34 cellular contexts compared by ENCODE assay signal in genomic region chr1:53657891-53658396, GRCh38.
"Had no signal": no experiment of that assay in that cellular context is flagged by ENCODE, and none has a peak within 500 bp of the region (broad histone marks: within the 10 kb centered on the region; RNA-seq: fewer than 3 reads in every experiment).

No MANE protein-coding gene starts in this region.

- H3K36me3 Mint-ChIP-seq: activated naive CD8-positive, alpha-beta T cell had no signal

- H3K9me3 ChIP-seq: esophagus muscularis mucosa, gastrocnemius medialis, heart left ventricle had no signal

- H3K4me1 ChIP-seq: esophagus muscularis mucosa, foreskin keratinocyte, gastrocnemius medialis had no signal

- H3K27me3 ChIP-seq: dorsolateral prefrontal cortex, gastrocnemius medialis had no signal

- H3K27ac Mint-ChIP-seq: activated B cell treated with CpG ODN at 0.5 μM for 24 hours; activated CD8-positive, alpha-beta T cell treated with anti-CD3 and anti-CD28 coated beads for 36 hours; activated naive CD8-positive, alpha-beta T cell; activated T-helper 17 cell treated with anti-CD3 and anti-CD28 coated beads, Interleukin-2, amount 50 U/mL, for 72 hours; dendritic cell treated with granulocyte-macrophage colony-stimulating factor and Interleukin-4, amounts not matched to agents 40 ng/mL and 50 ng/mL, for 4 days; endodermal cell; T-helper 17 cell; T-helper 2 cell treated with Interferon-gamma antibody and Interleukin-4, amounts not matched to agents 5 μg/mL and 100 μg/mL, for 36 hours had no signal

- H3K4me1 Mint-ChIP-seq: activated B cell treated with CpG ODN at 0.5 μM for 24 hours had no signal

- H3K27ac ChIP-seq: coronary artery, dorsolateral prefrontal cortex, esophagus muscularis mucosa, foreskin keratinocyte, gastrocnemius medialis, heart left ventricle, WERI-Rb-1 had no signal

- DNase-seq: activated B cell treated with CpG ODN at 0.5 μM for 24 hours; activated CD4-positive, alpha-beta T cell treated with anti-CD3 and anti-CD28 coated beads for 48 hours; activated CD4-positive, alpha-beta T cell treated with anti-CD3 and anti-CD28 coated beads, Interleukin-2, amount 50 U/mL, for 1 hour; activated CD4-positive, alpha-beta T cell treated with anti-CD3 and anti-CD28 coated beads, Interleukin-2, amount 50 U/mL, for 48 hours; activated CD8-positive, alpha-beta memory T cell treated with anti-CD3 and anti-CD28 coated beads for 24 hours; activated CD8-positive, alpha-beta T cell treated with anti-CD3 and anti-CD28 coated beads for 36 hours; activated effector memory CD4-positive, alpha-beta T cell treated with Interleukin-2 at 50 U/mL for 16 hours; activated gamma-delta T cell treated with Interleukin-2 at 50 U/mL for 16 hours; activated naive CD4-positive, alpha-beta T cell treated with anti-CD3 and anti-CD28 coated beads, Interleukin-2, amount 50 U/mL, for 16 hours; activated naive CD4-positive, alpha-beta T cell treated with Interleukin-2 at 50 U/mL for 16 hours; activated T-cell treated with anti-CD3 and anti-CD28 coated beads, Interleukin-2, amount 50 U/mL, for 4 hours; amniotic stem cell; anterior cingulate cortex; central memory CD4-positive, alpha-beta T cell; cerebellar nuclear complex; dorsolateral prefrontal cortex; effector memory CD4-positive, alpha-beta T cell; endodermal cell; erythroblast; foreskin keratinocyte; gastrocnemius medialis; glutamatergic neuron; heart left ventricle; T-helper 1 cell; T-helper 17 cell; T1000; WERI-Rb-1 had no signal

- H3K9me3 Mint-ChIP-seq: activated B cell treated with CpG ODN at 0.5 μM for 24 hours; activated CD8-positive, alpha-beta T cell treated with anti-CD3 and anti-CD28 coated beads for 36 hours; activated T-cell treated with anti-CD3 and anti-CD28 coated beads, Interleukin-2, amount 50 U/mL, for 4 hours; activated T-helper 17 cell treated with anti-CD3 and anti-CD28 coated beads, Interleukin-2, amount 50 U/mL, for 72 hours; dendritic cell treated with granulocyte-macrophage colony-stimulating factor and Interleukin-4, amounts not matched to agents 40 ng/mL and 50 ng/mL, for 4 days; endodermal cell; T-helper 2 cell treated with Interferon-gamma antibody and Interleukin-4, amounts not matched to agents 5 μg/mL and 100 μg/mL, for 36 hours had no signal

- H3K4me3 ChIP-seq: coronary artery, dorsolateral prefrontal cortex, esophagus muscularis mucosa, gastrocnemius medialis, heart left ventricle had no signal

- ATAC-seq: activated CD4-positive, CD25-positive, alpha-beta regulatory T cell treated with anti-CD3 and anti-CD28 coated beads, Interleukin-2, amount 50 U/mL, for 24 hours; activated CD8-positive, alpha-beta T cell treated with anti-CD3 and anti-CD28 coated beads for 36 hours; activated T-cell treated with anti-CD3 and anti-CD28 coated beads, Interleukin-2, amount 50 U/mL, for 4 hours; activated T-helper 17 cell treated with anti-CD3 and anti-CD28 coated beads, Interleukin-2, amount 50 U/mL, for 72 hours; foreskin keratinocyte; gastrocnemius medialis; heart left ventricle; T-helper 17 cell had no signal

- H3K4me3 Mint-ChIP-seq: activated B cell treated with CpG ODN at 0.5 μM for 24 hours; activated CD8-positive, alpha-beta T cell treated with anti-CD3 and anti-CD28 coated beads for 36 hours; activated naive CD8-positive, alpha-beta T cell; activated T-cell treated with anti-CD3 and anti-CD28 coated beads, Interleukin-2, amount 50 U/mL, for 4 hours; activated T-helper 17 cell treated with anti-CD3 and anti-CD28 coated beads, Interleukin-2, amount 50 U/mL, for 72 hours; dendritic cell treated with granulocyte-macrophage colony-stimulating factor and Interleukin-4, amounts not matched to agents 40 ng/mL and 50 ng/mL, for 4 days; endodermal cell; T-helper 17 cell; T-helper 2 cell treated with Interferon-gamma antibody and Interleukin-4, amounts not matched to agents 5 μg/mL and 100 μg/mL, for 36 hours had no signal

- H3K36me3 ChIP-seq: esophagus muscularis mucosa, gastrocnemius medialis, heart left ventricle, WERI-Rb-1 had no signal
